9 cellular contexts compared by ENCODE assay signal in the genomic region with DNA sequence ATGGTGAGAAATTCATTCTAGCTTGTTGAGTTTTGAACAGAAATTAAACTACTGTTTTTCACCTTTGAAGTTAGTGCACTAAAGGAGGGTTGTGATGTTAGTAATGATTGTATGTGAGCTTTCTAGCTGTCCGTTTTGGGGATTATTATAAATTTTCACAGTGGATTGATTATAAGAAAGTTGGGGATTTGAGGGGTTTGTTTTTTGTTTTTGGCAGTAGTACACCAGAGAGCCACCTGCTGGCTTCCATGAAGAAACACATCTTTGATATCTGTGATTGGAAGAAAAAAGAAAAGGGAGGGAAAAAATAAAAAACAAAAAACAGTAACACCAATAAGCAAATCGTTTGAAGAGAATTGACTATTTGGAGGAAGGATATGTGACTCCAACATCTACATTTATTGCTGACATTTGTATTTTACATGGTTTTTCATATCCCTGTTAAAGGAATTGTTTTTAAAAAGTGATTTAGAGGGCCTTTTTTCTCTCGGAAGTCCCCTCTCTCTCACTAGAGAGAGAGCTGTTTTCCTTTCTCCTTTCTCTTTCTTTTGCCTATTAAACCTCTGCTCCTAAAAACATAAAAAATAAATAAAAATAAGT.
A peak's percentile ranks its signal among the peaks of the same experiment; 100 is the strongest.
DNase-seq lines count a peak whose midpoint lies in the region; FAIRE-seq and TF ChIP-seq lines count a peak whose summit lies in the region.
"Had no signal": no experiment of that assay in that cellular context is flagged by ENCODE, and none has a peak within 500 bp of the region (broad histone marks: within the 10 kb centered on the region; RNA-seq: fewer than 3 reads in every experiment).

No MANE protein-coding gene starts in this region.

- 29% methylated on average over 3 of the region's 3 CpGs for WGBS in prostate gland

- no peak overlapping the region for H3K27ac ChIP-seq in A673 (ENCODE audit: low read depth, low read length, poor library complexity, severe bottlenecking)
- no peak overlapping the region for H3K27ac ChIP-seq in prostate gland

- H3K36me3 ChIP-seq in A673 (ENCODE audit: insufficient read depth, low read length, poor library complexity, severe bottlenecking) (no peaks in the 10 kb centered on the region), prostate gland (no peaks in the 10 kb centered on the region)

- CTCF ChIA-PET in A673 (lab: Charles Lee): no interaction called here

- FAIRE-seq in HTR-8/SVneo (lab: Jason Lieb, UNC): no peak

- DNase-seq in A673 (ENCODE audit: low spot score) (peak; percentile 22), G401 (ENCODE audit: low spot score) (peak; percentile 5), SW480 (ENCODE audit: low spot score) (peak; percentile 16), inferior parietal cortex (ENCODE audit: extremely low spot score) (peak; percentile 46), cerebellar cortex (ENCODE audit: low spot score) (no peak), HTR-8/SVneo (ENCODE audit: insufficient read length, low spot score) (no peak), C1 segment of cervical spinal cord (lab: John Stamatoyannopoulos, UW) (no peak), prostate gland (ENCODE audit: low spot score) (no peak)
- DNase-seq: activated naive CD4-positive, alpha-beta T cell treated with Interleukin-2 at 50 U/mL for 16 hours had no signal

- TF ChIP-seq CTCF in A673 (conservative IDR thresholded peaks at IDR 0.05; ENCODE audit: low read depth, low read length): peak; percentile 52
- TF ChIP-seq CTCF in prostate gland (IDR thresholded peaks at IDR 0.05): peak in 2 of 4 experiments; percentile 32 to 36

- POLR2A ChIA-PET in A673 (lab: Charles Lee; ENCODE audit: low non-redundant PET): no interaction called here

- no peak for TF ChIP-seq POLR2A in prostate gland (IDR thresholded peaks at IDR 0.05)

- in situ Hi-C loops in G401 (cut with HindIII; ENCODE audit: low sequenced_read_pairs): no loop called here

- H3K9me3 ChIP-seq in A673 (ENCODE audit: low read depth, low read length, poor library complexity, severe bottlenecking) (no peaks in the 10 kb centered on the region), prostate gland (no peaks in the 10 kb centered on the region)

- BruUV-seq in A673 (replicated peaks; lab: Mats Ljungman, UMichigan): no TSS peak

- H3K4me1 ChIP-seq in A673 (ENCODE audit: insufficient read depth, low read length, poor library complexity, severe bottlenecking): no peaks in the 10 kb centered on the region
- H3K4me1 ChIP-seq in prostate gland (replicated peaks): no peaks in the 10 kb centered on the region

- H3K4me3 ChIP-seq in A673 (ENCODE audit: low read depth, low read length, poor library complexity, severe bottlenecking) (no peak overlapping the region), prostate gland (no peak overlapping the region)

- intact Hi-C loops in A673 (cut with micrococcal nuclease; ENCODE audit: unreplicated experiment): no loop called here
- intact Hi-C loops in prostate gland (cut with DNase I): loop anchor here (10.0 kb wide), 1 partner anchor 789 kb away; no protein-coding TSS in a partner anchor

- H3K27me3 ChIP-seq in A673 (replicated peaks; ENCODE audit: insufficient read depth, low read depth, low read length, poor library complexity): no peaks in the 10 kb centered on the region
- no peaks in the 10 kb centered on the region for H3K27me3 ChIP-seq in prostate gland (replicated peaks; ENCODE audit: insufficient read depth)

Comparison
In these comparisons a context has a peak if more than half of its experiments do, and no peak if none do; other contexts are left out.
1. DNase-seq: peak in A673 (single experiment), G401 (single experiment), SW480 (single experiment) and inferior parietal cortex (single experiment); none in cerebellar cortex (single experiment), HTR-8/SVneo (single experiment), C1 segment of cervical spinal cord (0 of 14) and prostate gland (single experiment).